In genomic region chr2:118657451-118657850, GRCh38 we compare ENCODE assay signal across 17 cellular contexts.
DNase-seq lines count a peak whose midpoint lies in the region; ATAC-seq and TF ChIP-seq lines count a peak whose summit lies in the region.
"Had no signal": no experiment of that assay in that cellular context is flagged by ENCODE, and none has a peak within 500 bp of the region (broad histone marks: within the 10 kb centered on the region; RNA-seq: fewer than 3 reads in every experiment).

No MANE protein-coding gene starts in this region.

- intact Hi-C loops in sciatic nerve (cut with DNase I): no loop called here

- H3K36me3 ChIP-seq in adipocyte (ENCODE audit: control insufficient read depth, insufficient read depth, low read length, severe bottlenecking): no peaks in the 10 kb centered on the region
- H3K36me3 ChIP-seq: BLaER1 treated with 17β-estradiol and CSF1 and Interleukin-3, amounts not matched to agents 10 nM and 100 nM had no signal

- peak; percentile 17 for ATAC-seq in sciatic nerve
- ATAC-seq in HG03342 (IDR thresholded peaks at IDR 0.05; ENCODE audit: unreplicated experiment): no peak
- ATAC-seq: A549; CD8-positive, alpha-beta T cell; K562 had no signal

- no peak for TF ChIP-seq CTCF in AG10803 (conservative IDR thresholded peaks at IDR 0.05; ENCODE audit: low read length)
- TF ChIP-seq CTCF in fibroblast of mammary gland (conservative IDR thresholded peaks at IDR 0.05; ENCODE audit: control insufficient read depth, insufficient read depth, low read depth, low read length): no peak

- DNase-seq in AG10803 (ENCODE audit: low read depth) (peak; percentile 74), adipocyte (ENCODE audit: low read depth) (peak; percentile 51), fibroblast of mammary gland (ENCODE audit: low read depth) (peak; percentile 68), sciatic nerve (ENCODE audit: low spot score) (no peak), medulla oblongata (ENCODE audit: extremely low spot score) (no peak)
- no peak for DNase-seq in stimulated activated CD4-positive, alpha-beta T cell treated with anti-CD3 and anti-CD28 coated beads, Interleukin-15, amount 100 ng/mL, for 24 hours
- DNase-seq: Calu3; CD8-positive, alpha-beta T cell; DMS79 treated with DMSO at 0.1 percent for 48 hours; GF-D8; GOT3; H9; IMR-90 had no signal

- peaks cover 27% of the 10 kb centered on the region for H3K4me1 ChIP-seq in adipocyte (ENCODE audit: control insufficient read depth, insufficient read depth, low read length)
- H3K4me1 ChIP-seq: A549; BLaER1 treated with 17β-estradiol and CSF1 and Interleukin-3, amounts not matched to agents 10 nM and 100 nM had no signal

- no peaks in the 10 kb centered on the region for H3K9me3 ChIP-seq in adipocyte (ENCODE audit: control insufficient read depth, low read length)
- H3K9me3 ChIP-seq: A549 had no signal

- no peaks in the 10 kb centered on the region for H3K27me3 ChIP-seq in adipocyte (replicated peaks; ENCODE audit: control insufficient read depth, insufficient read depth, low read length)
- H3K27me3 ChIP-seq: BLaER1 treated with 17β-estradiol and CSF1 and Interleukin-3, amounts not matched to agents 10 nM and 100 nM had no signal

- no peak overlapping the region for H3K4me3 ChIP-seq in AG10803 (ENCODE audit: low read length)
- H3K4me3 ChIP-seq in adipocyte (ENCODE audit: low read length): no peak overlapping the region
- no peak overlapping the region for H3K4me3 ChIP-seq in fibroblast of mammary gland (ENCODE audit: control insufficient read depth, low read depth, low read length)
- H3K4me3 ChIP-seq: A549; BLaER1 treated with 17β-estradiol and CSF1 and Interleukin-3, amounts not matched to agents 10 nM and 100 nM; K562 had no signal

- H3K9ac ChIP-seq in adipocyte (ENCODE audit: low read length): no peak overlapping the region
- H3K9ac ChIP-seq: BLaER1 treated with 17β-estradiol and CSF1 and Interleukin-3, amounts not matched to agents 10 nM and 100 nM had no signal

Comparison
In these comparisons a context has a peak if more than half of its experiments do, and no peak if none do; other contexts are left out.
1. DNase-seq: peak in AG10803 (single experiment), adipocyte (single experiment) and fibroblast of mammary gland (single experiment); none in sciatic nerve (single experiment), medulla oblongata (single experiment) and stimulated activated CD4-positive, alpha-beta T cell treated with anti-CD3 and anti-CD28 coated beads, Interleukin-15, amount 100 ng/mL, for 24 hours (single experiment).